Comparison of ENCODE assay signal across 15 cellular contexts in the genomic region with DNA sequence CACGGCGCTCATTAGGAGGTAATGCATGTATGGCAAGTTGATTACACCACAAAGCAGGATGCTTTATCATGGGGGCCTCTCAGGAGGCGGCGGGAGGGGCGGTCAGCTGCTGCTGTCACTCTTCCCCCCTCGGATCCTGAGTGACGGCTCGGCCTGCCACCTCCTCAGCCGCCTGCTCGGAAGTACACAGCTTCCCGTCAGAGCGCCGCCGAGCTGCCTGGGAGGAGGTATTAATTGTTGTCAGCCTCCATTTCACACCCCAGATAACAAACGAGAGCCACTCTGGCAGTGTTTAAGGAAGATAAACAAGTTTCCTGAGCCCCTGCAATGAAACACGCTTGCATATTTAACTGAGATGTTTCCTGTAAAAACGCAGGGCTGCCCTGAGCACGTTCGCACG.
A peak's percentile ranks its signal among the peaks of the same experiment; 100 is the strongest.
DNase-seq lines count a peak whose midpoint lies in the region; FAIRE-seq and TF ChIP-seq lines count a peak whose summit lies in the region.
"Had no signal": no experiment of that assay in that cellular context is flagged by ENCODE, and none has a peak within 500 bp of the region (broad histone marks: within the 10 kb centered on the region; RNA-seq: fewer than 3 reads in every experiment).

No MANE protein-coding gene starts in this region.

- H3K27ac Mint-ChIP-seq in astrocyte (ENCODE audit: unreplicated experiment), result no peak overlapping the region
- H3K27ac Mint-ChIP-seq: natural killer cell had no signal

- H3K4me1 ChIP-seq in astrocyte (ENCODE audit: insufficient read depth, low read length) (peaks cover 13% of the 10 kb centered on the region), skeletal muscle tissue (ENCODE audit: control insufficient read depth in 3 of 3, insufficient read depth in 3 of 3, low read length in 3 of 3) (peaks cover 10 to 13% (median 12%) of the 10 kb centered on the region in 3 donors), sigmoid colon (peaks cover 0 to 10% (median 5%) of the 10 kb centered on the region in 4 donors)

- peak overlapping the region; percentile 2 for H3K4me2 ChIP-seq in astrocyte (ENCODE audit: low read length)

- H3K79me2 ChIP-seq in astrocyte (ENCODE audit: insufficient read depth, low read length), result no peaks in the 10 kb centered on the region

- DNase-seq in NCI-H2171 treated with DMSO at 0.1 percent for 48 hours (lab: John Stamatoyannopoulos, UW) (peak; percentile 47), NCI-H2171 (lab: John Stamatoyannopoulos, UW) (no peak), astrocyte (ENCODE audit: low read depth) (no peak), iPS-NIHi7 (ENCODE audit: extremely low spot score) (peak; percentile 53), sigmoid colon (no peak), GM12892 (ENCODE audit: insufficient read length) (no peak)
- DNase-seq in stimulated activated CD4-positive, alpha-beta T cell treated with anti-CD3 and anti-CD28 coated beads, Interleukin-4, amount 100 ng/mL, for 1 hour, result no peak
- DNase-seq: activated CD8-positive, alpha-beta memory T cell treated with anti-CD3 and anti-CD28 coated beads, Interleukin-2, amount 50 U/mL, for 4 hours; activated naive CD4-positive, alpha-beta T cell treated with anti-CD3 and anti-CD28 coated beads, Interleukin-2, amount 50 U/mL, for 16 hours; COR-L47; natural killer cell; NCI-H187 treated with DMSO at 0.1 percent for 48 hours had no signal

- H3K9me3 ChIP-seq in astrocyte (ENCODE audit: insufficient read depth, low read depth, low read length), result no peaks in the 10 kb centered on the region
- H3K9me3 ChIP-seq in skeletal muscle tissue (ENCODE audit: control insufficient read depth in 3 of 3, low read length in 3 of 3), result no peaks in the 10 kb centered on the region
- H3K9me3 ChIP-seq in sigmoid colon, result no peaks in the 10 kb centered on the region

- intact Hi-C loops in sigmoid colon (cut with DNase I), result no loop called here

- H3K27ac ChIP-seq in astrocyte (ENCODE audit: low read depth, low read length) (no peak overlapping the region), skeletal muscle tissue (ENCODE audit: low read depth, low read length) (no peak overlapping the region), sigmoid colon (no peak overlapping the region)
- H3K27ac ChIP-seq: SK-N-MC, VCaP had no signal

- 8 to 18% methylated on average over 20 of the region's 20 CpGs for WGBS in sigmoid colon, 2 donors

- no peaks in the 10 kb centered on the region for H3K36me3 Mint-ChIP-seq in astrocyte (ENCODE audit: low read depth, unreplicated experiment)
- H3K36me3 Mint-ChIP-seq: natural killer cell had no signal

- TF ChIP-seq CTCF in astrocyte (IDR thresholded peaks at IDR 0.05; ENCODE audit: insufficient read depth, low read depth, low read length), result no peak
- no peak for TF ChIP-seq CTCF in sigmoid colon (IDR thresholded peaks at IDR 0.05)

- no peaks in the 10 kb centered on the region for H3K27me3 ChIP-seq in astrocyte (ENCODE audit: insufficient read depth, low read length)
- H3K27me3 ChIP-seq in skeletal muscle tissue (ENCODE audit: control insufficient read depth in 3 of 3, insufficient read depth in 3 of 3, low read length in 3 of 3), result peaks cover 0 to 14% (median 10%) of the 10 kb centered on the region in 3 donors
- peaks cover 2 to 78% (median 28%) of the 10 kb centered on the region in 3 donors for H3K27me3 ChIP-seq in sigmoid colon

- TF ChIP-seq EP300 in sigmoid colon (IDR thresholded peaks at IDR 0.05), result no peak

- H3K4me3 Mint-ChIP-seq in astrocyte (ENCODE audit: unreplicated experiment), result no peak overlapping the region
- H3K4me3 Mint-ChIP-seq: natural killer cell had no signal

- H4K20me1 ChIP-seq in astrocyte (ENCODE audit: insufficient read depth, low read length), result no peaks in the 10 kb centered on the region

- H3K4me3 ChIP-seq in astrocyte (ENCODE audit: insufficient read depth, low read depth, low read length) (no peak overlapping the region), skeletal muscle tissue (ENCODE audit: low read length in 3 of 3) (peak overlapping the region; percentile 48 to 67 (median 62)), sigmoid colon (no peak overlapping the region)
- H3K4me3 ChIP-seq: SK-N-MC had no signal

- H3K4me1 Mint-ChIP-seq in astrocyte (ENCODE audit: low read depth, unreplicated experiment), result peaks cover 15% of the 10 kb centered on the region

- H3K9me3 Mint-ChIP-seq in astrocyte (ENCODE audit: unreplicated experiment), result peaks cover 4% of the 10 kb centered on the region
- H3K9me3 Mint-ChIP-seq: natural killer cell had no signal

- H2AFZ ChIP-seq in astrocyte (ENCODE audit: low read depth, low read length), result peak overlapping the region; percentile 21

- H3K36me3 ChIP-seq in astrocyte (ENCODE audit: insufficient read depth, low read length) (no peaks in the 10 kb centered on the region), skeletal muscle tissue (ENCODE audit: control insufficient read depth in 3 of 3, insufficient read depth in 3 of 3, low read length in 3 of 3) (no peaks in the 10 kb centered on the region), sigmoid colon (no peaks in the 10 kb centered on the region)

- H3K9ac ChIP-seq in astrocyte (ENCODE audit: low read length) (no peak overlapping the region), skeletal muscle tissue (ENCODE audit: low read depth in 1 of 3, low read length in 3 of 3) (peak overlapping the region in 1 of 3 donors; percentile 77)

- FAIRE-seq in astrocyte (lab: Jason Lieb, UNC) (no peak), GM12892 (lab: Jason Lieb, UNC) (no peak)

- TF ChIP-seq POLR2A in sigmoid colon (IDR thresholded peaks at IDR 0.05) (no peak), GM12892 (IDR thresholded peaks at IDR 0.05; ENCODE audit: low read depth, low read length) (no peak)

- H3K27me3 Mint-ChIP-seq in astrocyte (ENCODE audit: low read depth, unreplicated experiment), result peaks cover 7% of the 10 kb centered on the region

Comparison
In these comparisons a context has a peak if more than half of its experiments do, and no peak if none do; other contexts are left out.
1. DNase-seq: peak in NCI-H2171 treated with DMSO at 0.1 percent for 48 hours (single experiment) and iPS-NIHi7 (single experiment); none in NCI-H2171 (single experiment), astrocyte (single experiment), sigmoid colon (single experiment), stimulated activated CD4-positive, alpha-beta T cell treated with anti-CD3 and anti-CD28 coated beads, Interleukin-4, amount 100 ng/mL, for 1 hour (single experiment) and GM12892 (single experiment).
2. H3K4me3 ChIP-seq: peak in skeletal muscle tissue (3 of 3); none in astrocyte (single experiment) and sigmoid colon (0 of 4).